In the genomic region with DNA sequence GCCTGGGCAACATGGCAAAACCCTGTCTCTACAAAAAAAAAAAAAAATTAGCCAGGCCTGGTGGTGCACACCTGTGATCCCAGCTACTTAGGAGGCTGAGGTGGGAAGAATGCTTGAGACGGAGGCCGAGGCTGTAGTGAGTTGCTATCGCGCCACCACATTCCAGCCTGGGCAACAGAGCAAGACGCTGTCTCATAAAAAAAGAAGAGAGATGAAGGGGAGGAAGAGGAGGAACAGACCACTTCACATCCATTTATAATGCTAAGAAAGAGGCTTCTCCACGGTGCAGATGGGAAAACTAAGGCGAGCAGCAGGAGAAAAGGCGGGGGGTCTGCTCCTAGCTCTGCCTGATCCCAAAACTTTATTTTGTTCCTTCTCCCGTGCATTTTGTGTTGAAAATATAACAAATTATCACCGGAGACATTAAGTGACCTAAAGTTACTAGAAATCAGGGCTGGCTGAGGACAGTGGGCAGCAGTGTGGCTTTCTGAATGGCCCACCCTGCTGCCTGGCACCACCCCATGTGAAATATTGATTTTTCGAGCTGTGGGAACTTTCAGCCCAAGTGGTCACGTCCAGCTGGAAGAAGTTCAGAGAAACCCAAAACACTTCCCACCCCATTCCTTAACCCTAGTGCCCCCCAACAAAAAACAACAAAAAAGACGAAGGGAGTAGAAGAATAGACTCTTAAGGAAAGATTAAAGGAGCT, we compare ENCODE assay signal across 1 cellular context.
A peak's percentile ranks its signal among the peaks of the same experiment; 100 is the strongest.
TF ChIP-seq lines count a peak whose summit lies in the region.

No MANE protein-coding gene starts in this region.

TF ChIP-seq in endothelial cell of umbilical vein, 7 proteins besides CTCF, POLR2A, EP300 and RAD21:
- no peak for TF ChIP-seq JUN (IDR thresholded peaks at IDR 0.05; ENCODE audit: borderline replicate concordance, insufficient read depth, insufficient read length, low read depth)
- TF ChIP-seq, protein P1, sequence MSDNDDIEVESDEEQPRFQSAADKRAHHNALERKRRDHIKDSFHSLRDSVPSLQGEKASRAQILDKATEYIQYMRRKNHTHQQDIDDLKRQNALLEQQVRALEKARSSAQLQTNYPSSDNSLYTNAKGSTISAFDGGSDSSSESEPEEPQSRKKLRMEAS (IDR thresholded peaks at IDR 0.05; ENCODE audit: insufficient read depth, insufficient read length) = no peak
- no peak for TF ChIP-seq MYC (IDR thresholded peaks at IDR 0.05; ENCODE audit: low read depth, low read length)
- TF ChIP-seq EZH2 (IDR thresholded peaks at IDR 0.05; ENCODE audit: borderline replicate concordance, low read depth, low read length, severe bottlenecking) = no peak
- TF ChIP-seq POLR2AphosphoS5 (IDR thresholded peaks at IDR 0.05; ENCODE audit: insufficient read depth, low read depth, low read length) = peak; percentile 20
